ENCODE assay signal across 15 cellular contexts in the genomic region with DNA sequence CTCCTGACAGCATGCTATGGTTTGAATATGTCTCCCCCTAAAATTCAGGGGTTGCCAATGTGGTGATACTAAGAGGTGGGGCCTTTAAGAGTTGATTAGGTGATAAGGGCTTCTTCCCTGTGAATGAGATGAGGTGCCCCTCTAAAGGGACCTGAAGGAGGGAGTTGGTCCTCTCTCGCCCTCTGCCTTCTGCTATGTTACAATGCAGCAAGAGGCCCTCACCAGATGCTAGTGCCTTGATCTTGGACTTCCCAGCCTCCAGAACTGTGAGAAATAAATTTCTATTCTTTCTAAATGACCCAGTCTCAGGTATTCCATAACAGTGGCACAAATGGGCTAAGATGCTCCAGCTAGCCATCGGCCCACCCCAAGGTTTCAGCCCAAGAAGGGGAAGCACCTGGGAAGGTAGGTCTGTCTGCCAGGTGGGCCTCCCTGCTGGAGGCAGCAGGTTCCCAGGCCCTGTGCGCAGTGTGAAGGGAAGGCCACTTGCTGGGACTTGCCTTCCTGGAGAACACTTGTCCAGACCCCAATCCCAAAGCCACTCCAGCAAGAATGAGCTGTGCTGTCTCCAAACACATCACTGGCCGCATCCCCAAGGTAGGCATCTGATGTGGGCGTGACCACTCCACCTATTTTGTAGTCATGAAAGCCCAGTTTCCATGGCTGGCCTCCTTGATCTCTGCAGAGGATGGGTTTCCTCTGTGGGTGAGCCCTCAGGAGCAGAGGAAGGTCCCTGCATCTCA. TPM values are rescaled to one million over a fixed set of nuclear protein-coding genes. Genes with fewer than 3 reads are reported as not detected.
DNase-seq lines count a peak whose midpoint lies in the region; ATAC-seq, FAIRE-seq and TF ChIP-seq lines count a peak whose summit lies in the region.
"Had no signal": no experiment of that assay in that cellular context is flagged by ENCODE, and none has a peak within 500 bp of the region (broad histone marks: within the 10 kb centered on the region; RNA-seq: fewer than 3 reads in every experiment).

No MANE protein-coding gene starts in this region.

- H3K79me1 ChIP-seq in mesendoderm (ENCODE audit: low read length), result no peaks in the 10 kb centered on the region

- H3K4me3 ChIP-seq in Loucy (ENCODE audit: low read length, poor library complexity, severe bottlenecking) (no peak overlapping the region), bronchial epithelial cell (ENCODE audit: low read depth, low read length) (no peak overlapping the region), mesendoderm (ENCODE audit: low read length) (no peak overlapping the region)
- H3K4me3 ChIP-seq: BLaER1 treated with 17β-estradiol and CSF1 and Interleukin-3, amounts not matched to agents 10 nM and 100 nM; testis had no signal

- H3K27me3 ChIP-seq in Loucy (ENCODE audit: insufficient read depth, low read length, poor library complexity, severe bottlenecking) (no peaks in the 10 kb centered on the region), bronchial epithelial cell (ENCODE audit: control insufficient read depth, insufficient read depth, low read length) (no peaks in the 10 kb centered on the region), mesendoderm (ENCODE audit: insufficient read depth, low read length, poor library complexity) (no peaks in the 10 kb centered on the region)
- H3K27me3 ChIP-seq: BLaER1 treated with 17β-estradiol and CSF1 and Interleukin-3, amounts not matched to agents 10 nM and 100 nM; testis had no signal

- H3K23ac ChIP-seq in mesendoderm (ENCODE audit: low read length), result no peak overlapping the region

- no peak overlapping the region for H2AFZ ChIP-seq in Loucy (ENCODE audit: low read length)

- no peaks in the 10 kb centered on the region for H3F3A ChIP-seq in Loucy (ENCODE audit: low read depth)

- H3K79me2 ChIP-seq in Loucy (ENCODE audit: insufficient read depth, low read length) (no peaks in the 10 kb centered on the region), mesendoderm (ENCODE audit: control insufficient read depth, insufficient read depth, low read length) (no peaks in the 10 kb centered on the region)

- H3K9me3 ChIP-seq in Loucy (ENCODE audit: insufficient read depth, low read depth, low read length), result no peaks in the 10 kb centered on the region
- H3K9me3 ChIP-seq: BLaER1 treated with 17β-estradiol and CSF1 and Interleukin-3, amounts not matched to agents 10 nM and 100 nM; testis had no signal

- H3K4me2 ChIP-seq in Loucy (ENCODE audit: low read depth, low read length, poor library complexity, severe bottlenecking) (no peak overlapping the region), mesendoderm (ENCODE audit: low read length) (no peak overlapping the region)

- H3K18ac ChIP-seq in mesendoderm (ENCODE audit: low read length), result no peak overlapping the region

- H3K36me3 ChIP-seq in Loucy (ENCODE audit: insufficient read depth, low read length), result no peaks in the 10 kb centered on the region
- no peaks in the 10 kb centered on the region for H3K36me3 ChIP-seq in bronchial epithelial cell (ENCODE audit: control insufficient read depth, insufficient read depth, low read length)
- H3K36me3 ChIP-seq in mesendoderm (ENCODE audit: control insufficient read depth, insufficient read depth, low read length), result no peaks in the 10 kb centered on the region
- H3K36me3 ChIP-seq: BLaER1 treated with 17β-estradiol and CSF1 and Interleukin-3, amounts not matched to agents 10 nM and 100 nM had no signal

- H2AK5ac ChIP-seq in mesendoderm (ENCODE audit: low read length), result no peak overlapping the region

- H3K9ac ChIP-seq in Loucy (ENCODE audit: low read depth, low read length, poor library complexity, severe bottlenecking), result no peak overlapping the region
- no peak overlapping the region for H3K9ac ChIP-seq in mesendoderm (ENCODE audit: low read length)
- H3K9ac ChIP-seq: BLaER1 treated with 17β-estradiol and CSF1 and Interleukin-3, amounts not matched to agents 10 nM and 100 nM had no signal

- H3K56ac ChIP-seq in mesendoderm (ENCODE audit: low read length), result peak overlapping the region; percentile 10

- FAIRE-seq in bronchial epithelial cell (lab: Jason Lieb, UNC), result no peak

- H4K20me1 ChIP-seq in Loucy (ENCODE audit: insufficient read depth, low read length, poor library complexity, severe bottlenecking), result no peaks in the 10 kb centered on the region
- H4K20me1 ChIP-seq: BLaER1 treated with 17β-estradiol and CSF1 and Interleukin-3, amounts not matched to agents 10 nM and 100 nM had no signal

- DNase-seq in ELR (ENCODE audit: low read depth) (peak; percentile 20), bronchial epithelial cell (ENCODE audit: low read depth) (peak; percentile 80), mesendoderm (peak; percentile 29), NCI-H1048 (lab: John Stamatoyannopoulos, UW) (no peak)
- DNase-seq in stimulated activated CD4-positive, alpha-beta T cell treated with anti-CD3 and anti-CD28 coated beads, Interleukin-4, amount 100 ng/mL, for 24 hours, result no peak
- DNase-seq: activated naive CD4-positive, alpha-beta T cell treated with Interleukin-2 at 50 U/mL for 16 hours; head of caudate nucleus; MV-4-11; stimulated activated CD4-positive, alpha-beta T cell treated with anti-CD3 and anti-CD28 coated beads, Interleukin-15, amount 100 ng/mL, for 24 hours; testis had no signal

- TF ChIP-seq CTCF in Loucy (conservative IDR thresholded peaks at IDR 0.05; ENCODE audit: low read length), result peak; percentile 46
- no peak for TF ChIP-seq CTCF in bronchial epithelial cell (IDR thresholded peaks at IDR 0.05; ENCODE audit: insufficient read depth, low read length, severe bottlenecking)

- no peak overlapping the region for H4K5ac ChIP-seq in mesendoderm (ENCODE audit: low read length)

- no peak for ATAC-seq in GM21390 (IDR thresholded peaks at IDR 0.05; ENCODE audit: unreplicated experiment)
- no peak for ATAC-seq in GM18907 (IDR thresholded peaks at IDR 0.05; ENCODE audit: unreplicated experiment)

- H3K9me2 ChIP-seq in Loucy (replicated peaks; ENCODE audit: low read depth, low read length), result no peaks in the 10 kb centered on the region

- peak overlapping the region; percentile 22 for H3K27ac ChIP-seq in mesendoderm (ENCODE audit: low read depth, low read length)
- H3K27ac ChIP-seq: BLaER1 treated with 17β-estradiol and CSF1 and Interleukin-3, amounts not matched to agents 10 nM and 100 nM; testis had no signal

- WGBS in mesendoderm (ENCODE audit: extremely low coverage, insufficient coverage, low lambda C conversion rate), result no CpG with 5 or more reads among the region's 5 CpGs

- no peak overlapping the region for H2BK5ac ChIP-seq in mesendoderm (ENCODE audit: low read length)

- no peak overlapping the region for H2BK15ac ChIP-seq in mesendoderm (replicated peaks; ENCODE audit: low read depth)

- H2BK120ac ChIP-seq in mesendoderm (ENCODE audit: low read depth, low read length), result no peak overlapping the region

- no peaks in the 10 kb centered on the region for H3K4me1 ChIP-seq in Loucy (ENCODE audit: insufficient read depth, low read length, poor library complexity, severe bottlenecking)
- peaks cover 5% of the 10 kb centered on the region for H3K4me1 ChIP-seq in mesendoderm (ENCODE audit: control insufficient read depth, low read depth, low read length)
- H3K4me1 ChIP-seq: testis had no signal

- H4K8ac ChIP-seq in mesendoderm (ENCODE audit: low read depth, low read length), result no peak overlapping the region

- H3K4ac ChIP-seq in mesendoderm (ENCODE audit: low read depth, low read length), result no peak overlapping the region

RNA-seq across cellular contexts. Expression of a gene that starts 9.0 kb away (rescaled TPM):
- total RNA-seq in bronchial epithelial cell, result under 0.01 TPM in 2 replicates
- polyA plus RNA-seq in mesendoderm (2013, experiment 1 of 2), result 0.31 TPM
- 0.28 TPM for polyA plus RNA-seq in mesendoderm (2013, experiment 2 of 2)
- total RNA-seq: progenitor cell of endocrine pancreas had no signal

RNA-seq across cellular contexts. Expression of a gene that starts 21.7 kb away (rescaled TPM):
- 17.1 and 25.7 TPM in 2 replicates for total RNA-seq in bronchial epithelial cell
- 5.6 TPM for polyA plus RNA-seq in mesendoderm (2013, experiment 1 of 2)
- polyA plus RNA-seq in mesendoderm (2013, experiment 2 of 2), result 5.7 TPM

Comparison
In these comparisons a context has a peak if more than half of its experiments do, and no peak if none do; other contexts are left out.
1. DNase-seq: peak in ELR (single experiment), bronchial epithelial cell (single experiment) and mesendoderm (single experiment); none in stimulated activated CD4-positive, alpha-beta T cell treated with anti-CD3 and anti-CD28 coated beads, Interleukin-4, amount 100 ng/mL, for 24 hours (single experiment) and NCI-H1048 (single experiment).